Comparison of ENCODE assay signal across 30 cellular contexts in the genomic region with DNA sequence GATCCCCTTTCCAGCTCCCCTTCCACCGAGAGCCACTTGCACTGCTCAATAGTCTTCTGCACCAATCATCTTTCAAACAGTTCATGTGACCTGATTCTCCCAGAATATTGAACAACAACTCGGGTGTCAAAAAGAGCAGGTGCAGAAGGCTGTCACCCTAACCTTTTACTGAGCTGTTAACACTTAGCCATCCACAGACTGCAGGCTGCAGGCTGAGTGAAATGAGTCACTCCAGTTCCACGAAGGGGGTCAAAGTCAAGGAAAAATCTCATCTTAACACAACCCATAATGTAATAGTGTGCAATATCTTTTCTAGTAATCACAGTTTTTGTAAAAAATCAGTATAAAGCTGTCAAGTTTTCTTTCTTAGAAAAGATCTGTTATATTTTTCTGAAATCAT.
DNase-seq lines count a peak whose midpoint lies in the region; ATAC-seq and TF ChIP-seq lines count a peak whose summit lies in the region.
"Had no signal": no experiment of that assay in that cellular context is flagged by ENCODE, and none has a peak within 500 bp of the region (broad histone marks: within the 10 kb centered on the region; RNA-seq: fewer than 3 reads in every experiment).

No MANE protein-coding gene starts in this region.

- TF ChIP-seq CTCF in GM23338 (conservative IDR thresholded peaks at IDR 0.05; ENCODE audit: low read depth in 2 of 2), result no peak
- no peak for TF ChIP-seq CTCF in esophagus squamous epithelium (IDR thresholded peaks at IDR 0.05)

- H3K27me3 Mint-ChIP-seq in naive B cell (peaks cover 0 to 11% (median 8%) of the 10 kb centered on the region in 3 donors), GM23338 (ENCODE audit: insufficient read depth, low read depth, poor library complexity) (no peaks in the 10 kb centered on the region)
- H3K27me3 Mint-ChIP-seq: progenitor cell of endocrine pancreas had no signal

- peaks cover 9% of the 10 kb centered on the region; the same call in 1 of the 2 replicates for H3K9me2 ChIP-seq in GM23338 (ENCODE audit: insufficient read depth)

- peak; percentile 7 for DNase-seq in RPMI8226
- DNase-seq in naive B cell, result no peak
- DNase-seq in GM23338 (ENCODE audit: low spot score), result no peak
- no peak for DNase-seq in esophagus squamous epithelium (lab: John Stamatoyannopoulos, UW)
- DNase-seq: activated CD4-positive, alpha-beta T cell treated with anti-CD3 and anti-CD28 coated beads, Interleukin-2, amount 10 ng/mL, durations not matched to agents 7 days and 5 days; activated gamma-delta T cell treated with Interleukin-2 at 50 U/mL for 16 hours; activated naive CD8-positive, alpha-beta T cell treated with anti-CD3 and anti-CD28 coated beads, Interleukin-2, amount 10 ng/mL, durations not matched to agents 7 days and 5 days; activated T-cell treated with anti-CD3 and anti-CD28 coated beads, Interleukin-2, amount 50 U/mL, for 1 hour; aorta; C1 segment of cervical spinal cord; colonic mucosa; COR-L47; effector memory CD4-positive, alpha-beta T cell; head of caudate nucleus; islet precursor cell; left ventricle myocardium inferior; NCI-H1048; NCI-H446; nucleus accumbens; OCI-M1; right lobe of liver; stimulated activated CD4-positive, alpha-beta T cell treated with anti-CD3 and anti-CD28 coated beads, Interleukin-12 subunit alpha, Interleukin-12 subunit beta, amount 100 ng/mL, for 4 hours; stimulated activated CD4-positive, alpha-beta T cell treated with anti-CD3 and anti-CD28 coated beads, Interleukin-2, amount 100 ng/mL, for 48 hours had no signal

- peak overlapping the region; percentile 46 to 91 (median 80); a peak in 21 of 22 replicates for H3K4me2 ChIP-seq in BLaER1 treated with 17β-estradiol and CSF1 and Interleukin-3, amounts not matched to agents 10 nM and 100 nM
- no peak overlapping the region for H3K4me2 ChIP-seq in GM23338

- H3K27ac ChIP-seq in BLaER1 treated with 17β-estradiol and CSF1 and Interleukin-3, amounts not matched to agents 10 nM and 100 nM, result peak overlapping the region in 8 of 11 experiments; percentile 71 to 94 (median 86); a peak in 15 of 22 replicates
- H3K27ac ChIP-seq in GM23338 (ENCODE audit: low read depth) (no peak overlapping the region), esophagus squamous epithelium (no peak overlapping the region)
- H3K27ac ChIP-seq: left ventricle myocardium inferior, right lobe of liver, upper lobe of left lung had no signal

- H3K36me3 Mint-ChIP-seq in naive B cell (peaks cover 0 to 7% of the 10 kb centered on the region in 2 donors), GM23338 (ENCODE audit: low read depth) (no peaks in the 10 kb centered on the region)
- H3K36me3 Mint-ChIP-seq: activated naive CD8-positive, alpha-beta T cell treated with anti-CD3 and anti-CD28 coated beads, Interleukin-2, amount 10 ng/mL, durations not matched to agents 7 days and 5 days; WTC11 had no signal

- ATAC-seq in HG02798 (IDR thresholded peaks at IDR 0.05; ENCODE audit: poor library complexity, unreplicated experiment) (peak; percentile 20), naive B cell (ENCODE audit: low read depth in 2 of 2) (no peak), HG02973 (IDR thresholded peaks at IDR 0.05; ENCODE audit: unreplicated experiment) (no peak), GM23338 (no peak), GM21576 (IDR thresholded peaks at IDR 0.05; ENCODE audit: unreplicated experiment) (no peak)
- ATAC-seq: WTC11 had no signal

- H3F3A ChIP-seq in GM23338 (replicated peaks; ENCODE audit: low read depth), result no peaks in the 10 kb centered on the region

- no peak for TF ChIP-seq POLR2A in esophagus squamous epithelium (IDR thresholded peaks at IDR 0.05)

- 64 to 67% methylated on average over 3 of the region's 3 CpGs for WGBS in esophagus squamous epithelium, 2 donors

- peak overlapping the region in 8 of 11 experiments; percentile 40 to 80 (median 71); a peak in 14 of 22 replicates for H3K9ac ChIP-seq in BLaER1 treated with 17β-estradiol and CSF1 and Interleukin-3, amounts not matched to agents 10 nM and 100 nM

- H3K4me3 ChIP-seq in BLaER1 treated with 17β-estradiol and CSF1 and Interleukin-3, amounts not matched to agents 10 nM and 100 nM, result peak overlapping the region in 3 of 10 experiments; percentile 2 to 32 (median 20); a peak in 4 of 20 replicates
- H3K4me3 ChIP-seq in GM23338 (no peak overlapping the region), esophagus squamous epithelium (no peak overlapping the region)
- H3K4me3 ChIP-seq: colonic mucosa, left ventricle myocardium inferior, right lobe of liver, upper lobe of left lung had no signal

- H2AFZ ChIP-seq in GM23338, result no peak overlapping the region

- H3K9me3 ChIP-seq in BLaER1 treated with 17β-estradiol and CSF1 and Interleukin-3, amounts not matched to agents 10 nM and 100 nM (replicated peaks in 1 of 11), result peaks cover 0 to 25% (median 0%) of the 10 kb centered on the region in 11 experiments; a peak in 5 of 22 replicates
- H3K9me3 ChIP-seq in esophagus squamous epithelium, result no peaks in the 10 kb centered on the region
- H3K9me3 ChIP-seq: colonic mucosa, left ventricle myocardium inferior, right lobe of liver, upper lobe of left lung had no signal

- H3K4me3 Mint-ChIP-seq in naive B cell (peak overlapping the region in 4 of 8 donors; percentile 44 to 84 (median 67)), GM23338 (no peak overlapping the region)
- H3K4me3 Mint-ChIP-seq: activated CD4-positive, alpha-beta T cell treated with anti-CD3 and anti-CD28 coated beads, Interleukin-2, amount 10 ng/mL, durations not matched to agents 7 days and 5 days; activated naive CD8-positive, alpha-beta T cell treated with anti-CD3 and anti-CD28 coated beads, Interleukin-2, amount 10 ng/mL, durations not matched to agents 7 days and 5 days; WTC11 had no signal

- intact Hi-C loops in esophagus squamous epithelium (cut with DNase I), result no loop called here

- H3K4me1 ChIP-seq in BLaER1 treated with 17β-estradiol and CSF1 and Interleukin-3, amounts not matched to agents 10 nM and 100 nM, result peaks cover 20 to 66% (median 50%) of the 10 kb centered on the region in 10 experiments
- no peaks in the 10 kb centered on the region for H3K4me1 ChIP-seq in GM23338 (ENCODE audit: insufficient read depth)
- no peaks in the 10 kb centered on the region for H3K4me1 ChIP-seq in esophagus squamous epithelium
- H3K4me1 ChIP-seq: colonic mucosa, left ventricle myocardium inferior, right lobe of liver, upper lobe of left lung had no signal

- H3K9me3 Mint-ChIP-seq in naive B cell (peaks cover 0 to 9% (median 0%) of the 10 kb centered on the region in 7 donors), GM23338 (no peaks in the 10 kb centered on the region)
- H3K9me3 Mint-ChIP-seq: activated CD4-positive, alpha-beta T cell treated with anti-CD3 and anti-CD28 coated beads, Interleukin-2, amount 10 ng/mL, durations not matched to agents 7 days and 5 days; WTC11 had no signal

- H3K4me1 Mint-ChIP-seq in naive B cell, result peaks cover 32 to 51% (median 39%) of the 10 kb centered on the region in 3 donors
- H3K4me1 Mint-ChIP-seq in GM23338, result no peaks in the 10 kb centered on the region

- H3K79me2 ChIP-seq in GM23338 (replicated peaks; ENCODE audit: insufficient read depth), result no peaks in the 10 kb centered on the region

- H3K27me3 ChIP-seq in BLaER1 treated with 17β-estradiol and CSF1 and Interleukin-3, amounts not matched to agents 10 nM and 100 nM, result no peaks in the 10 kb centered on the region
- no peaks in the 10 kb centered on the region for H3K27me3 ChIP-seq in GM23338 (ENCODE audit: insufficient read depth)
- H3K27me3 ChIP-seq in esophagus squamous epithelium, result no peaks in the 10 kb centered on the region
- H3K27me3 ChIP-seq: colonic mucosa, right lobe of liver, upper lobe of left lung had no signal

- peak overlapping the region in 5 of 6 donors; percentile 66 to 95 (median 89) for H3K27ac Mint-ChIP-seq in naive B cell
- no peak overlapping the region for H3K27ac Mint-ChIP-seq in GM23338
- H3K27ac Mint-ChIP-seq: activated CD4-positive, alpha-beta T cell treated with anti-CD3 and anti-CD28 coated beads, Interleukin-2, amount 10 ng/mL, durations not matched to agents 7 days and 5 days; activated naive CD8-positive, alpha-beta T cell treated with anti-CD3 and anti-CD28 coated beads, Interleukin-2, amount 10 ng/mL, durations not matched to agents 7 days and 5 days; progenitor cell of endocrine pancreas; WTC11 had no signal

- H3K36me3 ChIP-seq in BLaER1 treated with 17β-estradiol and CSF1 and Interleukin-3, amounts not matched to agents 10 nM and 100 nM, result no peaks in the 10 kb centered on the region
- H3K36me3 ChIP-seq in GM23338 (ENCODE audit: insufficient read depth) (no peaks in the 10 kb centered on the region), esophagus squamous epithelium (no peaks in the 10 kb centered on the region)
- H3K36me3 ChIP-seq: colonic mucosa, left ventricle myocardium inferior, right lobe of liver, upper lobe of left lung had no signal

- no peaks in the 10 kb centered on the region for H4K20me1 ChIP-seq in BLaER1 treated with 17β-estradiol and CSF1 and Interleukin-3, amounts not matched to agents 10 nM and 100 nM
- H4K20me1 ChIP-seq in GM23338 (replicated peaks; ENCODE audit: insufficient read depth), result no peaks in the 10 kb centered on the region

TF ChIP-seq in GM23338, 12 proteins besides CTCF, POLR2A, EP300 and RAD21 (continues in another document):
- no peak for TF ChIP-seq STAT1 (IDR thresholded peaks at IDR 0.05; ENCODE audit: unreplicated experiment)

Comparison
In these comparisons a context has a peak if more than half of its experiments do, and no peak if none do; other contexts are left out.
1. H3K27ac ChIP-seq: peak in BLaER1 treated with 17β-estradiol and CSF1 and Interleukin-3, amounts not matched to agents 10 nM and 100 nM (8 of 11); none in GM23338 (single experiment) and esophagus squamous epithelium (0 of 4).